ENCODE assay signal across 2 cellular contexts in the genomic region with DNA sequence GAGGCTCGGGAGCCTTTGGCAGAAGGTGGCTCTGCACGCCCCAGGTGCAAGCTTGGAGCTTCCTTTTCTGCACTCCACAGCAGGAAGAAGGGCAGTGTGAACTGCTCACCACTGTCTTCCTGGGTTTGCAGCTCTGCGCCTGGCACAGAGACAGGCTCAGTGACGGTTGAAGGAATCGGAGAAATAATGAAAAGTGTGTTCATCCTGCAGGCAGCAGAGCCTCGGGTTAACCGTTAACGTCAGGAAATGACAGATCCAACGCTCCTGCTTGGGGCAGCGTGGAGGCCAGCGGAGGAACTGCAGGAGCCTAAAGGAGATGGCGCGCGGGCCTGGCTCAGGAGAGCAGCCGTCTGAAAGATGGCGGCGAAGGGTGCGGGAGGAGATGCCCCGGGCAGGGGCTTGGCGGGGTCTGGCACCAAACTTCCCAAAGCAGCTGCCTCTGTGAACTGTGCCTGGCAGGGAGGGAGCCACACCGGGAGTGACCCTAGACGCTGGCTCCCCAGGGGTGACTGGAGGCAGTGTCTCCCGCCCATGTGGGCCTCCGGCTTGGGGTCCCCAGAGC.
TF ChIP-seq lines count a peak whose summit lies in the region.

No MANE protein-coding gene starts in this region.

TF ChIP-seq in HCT116, 20 proteins besides CTCF, POLR2A, EP300 and RAD21:
- TF ChIP-seq FOSL1 (IDR thresholded peaks at IDR 0.05; ENCODE audit: low read depth) = no peak
- TF ChIP-seq YY1 (IDR thresholded peaks at IDR 0.05; ENCODE audit: extremely low read depth, insufficient replicate concordance, low read depth, low read length) = no peak
- TF ChIP-seq POLR2AphosphoS5 (IDR thresholded peaks at IDR 0.05; ENCODE audit: low read depth, low read length) = no peak
- no peak for TF ChIP-seq EGR1 (IDR thresholded peaks at IDR 0.05; ENCODE audit: low read depth)
- no peak for TF ChIP-seq ELF1 (IDR thresholded peaks at IDR 0.05; ENCODE audit: borderline replicate concordance, low read depth)
- TF ChIP-seq TCF7L2 (IDR thresholded peaks at IDR 0.05; ENCODE audit: borderline replicate concordance, extremely low read depth, insufficient read depth, insufficient read length) = no peak

TF ChIP-seq in K562, 482 proteins besides CTCF, POLR2A, EP300 and RAD21:
- TF ChIP-seq E2F3 (CRISPR knock-in tag; IDR thresholded peaks at IDR 0.05) = 0 out of 2 replicates have a peak, but pooled peaks have one; percentile 8
- TF ChIP-seq ADNP (tag; IDR thresholded peaks at IDR 0.05) = no peak
- no peak for TF ChIP-seq HDGF (IDR thresholded peaks at IDR 0.05)
- no peak for TF ChIP-seq ZFX (CRISPR knock-in tag; IDR thresholded peaks at IDR 0.05)
- no peak for TF ChIP-seq ZNF764 (CRISPR knock-in tag; IDR thresholded peaks at IDR 0.05; ENCODE audit: low read depth)
- TF ChIP-seq, protein P1, sequence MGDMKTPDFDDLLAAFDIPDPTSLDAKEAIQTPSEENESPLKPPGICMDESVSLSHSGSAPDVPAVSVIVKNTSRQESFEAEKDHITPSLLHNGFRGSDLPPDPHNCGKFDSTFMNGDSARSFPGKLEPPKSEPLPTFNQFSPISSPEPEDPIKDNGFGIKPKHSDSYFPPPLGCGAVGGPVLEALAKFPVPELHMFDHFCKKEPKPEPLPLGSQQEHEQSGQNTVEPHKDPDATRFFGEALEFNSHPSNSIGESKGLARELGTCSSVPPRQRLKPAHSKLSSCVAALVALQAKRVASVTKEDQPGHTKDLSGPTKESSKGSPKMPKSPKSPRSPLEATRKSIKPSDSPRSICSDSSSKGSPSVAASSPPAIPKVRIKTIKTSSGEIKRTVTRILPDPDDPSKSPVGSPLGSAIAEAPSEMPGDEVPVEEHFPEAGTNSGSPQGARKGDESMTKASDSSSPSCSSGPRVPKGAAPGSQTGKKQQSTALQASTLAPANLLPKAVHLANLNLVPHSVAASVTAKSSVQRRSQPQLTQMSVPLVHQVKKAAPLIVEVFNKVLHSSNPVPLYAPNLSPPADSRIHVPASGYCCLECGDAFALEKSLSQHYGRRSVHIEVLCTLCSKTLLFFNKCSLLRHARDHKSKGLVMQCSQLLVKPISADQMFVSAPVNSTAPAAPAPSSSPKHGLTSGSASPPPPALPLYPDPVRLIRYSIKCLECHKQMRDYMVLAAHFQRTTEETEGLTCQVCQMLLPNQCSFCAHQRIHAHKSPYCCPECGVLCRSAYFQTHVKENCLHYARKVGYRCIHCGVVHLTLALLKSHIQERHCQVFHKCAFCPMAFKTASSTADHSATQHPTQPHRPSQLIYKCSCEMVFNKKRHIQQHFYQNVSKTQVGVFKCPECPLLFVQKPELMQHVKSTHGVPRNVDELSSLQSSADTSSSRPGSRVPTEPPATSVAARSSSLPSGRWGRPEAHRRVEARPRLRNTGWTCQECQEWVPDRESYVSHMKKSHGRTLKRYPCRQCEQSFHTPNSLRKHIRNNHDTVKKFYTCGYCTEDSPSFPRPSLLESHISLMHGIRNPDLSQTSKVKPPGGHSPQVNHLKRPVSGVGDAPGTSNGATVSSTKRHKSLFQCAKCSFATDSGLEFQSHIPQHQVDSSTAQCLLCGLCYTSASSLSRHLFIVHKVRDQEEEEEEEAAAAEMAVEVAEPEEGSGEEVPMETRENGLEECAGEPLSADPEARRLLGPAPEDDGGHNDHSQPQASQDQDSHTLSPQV (IDR thresholded peaks at IDR 0.05) = no peak
- TF ChIP-seq BRD4 (IDR thresholded peaks at IDR 0.05) = no peak
- TF ChIP-seq, protein P2, sequence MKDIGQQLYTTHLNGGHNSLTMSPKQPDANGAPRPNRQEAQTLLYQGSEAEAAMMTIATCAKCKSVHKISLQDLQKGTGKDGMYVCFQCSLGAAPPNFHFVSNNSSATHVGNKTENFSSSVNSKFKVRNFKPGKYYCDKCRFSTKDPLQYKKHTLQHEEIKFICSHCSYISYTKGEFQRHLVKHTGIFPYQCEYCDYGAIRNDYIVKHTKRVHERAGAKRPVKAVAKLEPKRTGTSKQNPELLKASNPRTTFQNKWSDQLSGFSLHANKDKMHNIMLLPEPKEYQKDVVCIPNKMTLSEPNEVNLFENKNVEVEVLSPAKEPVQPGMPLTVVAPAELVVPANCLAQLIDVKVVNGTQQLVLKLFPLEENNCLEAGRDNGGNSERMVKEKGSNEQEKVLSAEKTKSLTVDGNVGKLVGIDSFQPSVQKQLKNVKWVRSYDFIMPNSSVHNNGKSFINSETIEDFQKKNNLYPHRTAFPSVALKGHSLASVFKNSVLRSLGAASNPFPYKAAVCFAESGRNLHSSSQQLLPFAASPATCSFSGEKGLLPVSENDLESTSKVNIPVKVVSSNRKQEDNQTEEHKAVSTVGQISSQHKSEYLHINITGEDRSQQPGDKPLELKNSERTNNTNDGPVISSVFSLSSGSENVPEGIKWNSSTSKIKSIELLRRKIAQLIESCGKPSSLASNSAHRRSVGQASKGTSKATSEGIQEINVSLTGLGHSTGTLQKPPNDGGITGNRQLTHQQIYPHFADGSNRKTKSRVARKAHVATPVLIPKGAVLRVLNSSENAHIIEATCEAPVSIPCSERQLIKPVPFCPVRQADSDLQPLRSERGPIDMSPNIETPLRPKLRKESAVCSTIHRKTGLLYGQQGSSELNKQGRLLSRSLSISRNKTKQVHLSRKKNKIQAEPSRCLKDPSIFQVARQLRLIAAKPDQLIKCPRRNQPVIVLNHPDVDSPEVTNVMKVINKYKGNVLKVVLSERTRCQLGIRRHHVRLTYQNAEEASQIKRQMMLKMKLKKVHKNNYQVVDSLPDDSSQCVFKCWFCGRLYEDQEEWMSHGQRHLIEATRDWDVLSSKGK (CRISPR knock-in tag; IDR thresholded peaks at IDR 0.05) = no peak
- TF ChIP-seq, protein P3, sequence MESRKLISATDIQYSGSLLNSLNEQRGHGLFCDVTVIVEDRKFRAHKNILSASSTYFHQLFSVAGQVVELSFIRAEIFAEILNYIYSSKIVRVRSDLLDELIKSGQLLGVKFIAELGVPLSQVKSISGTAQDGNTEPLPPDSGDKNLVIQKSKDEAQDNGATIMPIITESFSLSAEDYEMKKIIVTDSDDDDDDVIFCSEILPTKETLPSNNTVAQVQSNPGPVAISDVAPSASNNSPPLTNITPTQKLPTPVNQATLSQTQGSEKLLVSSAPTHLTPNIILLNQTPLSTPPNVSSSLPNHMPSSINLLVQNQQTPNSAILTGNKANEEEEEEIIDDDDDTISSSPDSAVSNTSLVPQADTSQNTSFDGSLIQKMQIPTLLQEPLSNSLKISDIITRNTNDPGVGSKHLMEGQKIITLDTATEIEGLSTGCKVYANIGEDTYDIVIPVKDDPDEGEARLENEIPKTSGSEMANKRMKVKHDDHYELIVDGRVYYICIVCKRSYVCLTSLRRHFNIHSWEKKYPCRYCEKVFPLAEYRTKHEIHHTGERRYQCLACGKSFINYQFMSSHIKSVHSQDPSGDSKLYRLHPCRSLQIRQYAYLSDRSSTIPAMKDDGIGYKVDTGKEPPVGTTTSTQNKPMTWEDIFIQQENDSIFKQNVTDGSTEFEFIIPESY (CRISPR knock-in tag; IDR thresholded peaks at IDR 0.05) = 0 out of 2 replicates have a peak, but pooled peaks have one; percentile 29
- TF ChIP-seq, protein P4, sequence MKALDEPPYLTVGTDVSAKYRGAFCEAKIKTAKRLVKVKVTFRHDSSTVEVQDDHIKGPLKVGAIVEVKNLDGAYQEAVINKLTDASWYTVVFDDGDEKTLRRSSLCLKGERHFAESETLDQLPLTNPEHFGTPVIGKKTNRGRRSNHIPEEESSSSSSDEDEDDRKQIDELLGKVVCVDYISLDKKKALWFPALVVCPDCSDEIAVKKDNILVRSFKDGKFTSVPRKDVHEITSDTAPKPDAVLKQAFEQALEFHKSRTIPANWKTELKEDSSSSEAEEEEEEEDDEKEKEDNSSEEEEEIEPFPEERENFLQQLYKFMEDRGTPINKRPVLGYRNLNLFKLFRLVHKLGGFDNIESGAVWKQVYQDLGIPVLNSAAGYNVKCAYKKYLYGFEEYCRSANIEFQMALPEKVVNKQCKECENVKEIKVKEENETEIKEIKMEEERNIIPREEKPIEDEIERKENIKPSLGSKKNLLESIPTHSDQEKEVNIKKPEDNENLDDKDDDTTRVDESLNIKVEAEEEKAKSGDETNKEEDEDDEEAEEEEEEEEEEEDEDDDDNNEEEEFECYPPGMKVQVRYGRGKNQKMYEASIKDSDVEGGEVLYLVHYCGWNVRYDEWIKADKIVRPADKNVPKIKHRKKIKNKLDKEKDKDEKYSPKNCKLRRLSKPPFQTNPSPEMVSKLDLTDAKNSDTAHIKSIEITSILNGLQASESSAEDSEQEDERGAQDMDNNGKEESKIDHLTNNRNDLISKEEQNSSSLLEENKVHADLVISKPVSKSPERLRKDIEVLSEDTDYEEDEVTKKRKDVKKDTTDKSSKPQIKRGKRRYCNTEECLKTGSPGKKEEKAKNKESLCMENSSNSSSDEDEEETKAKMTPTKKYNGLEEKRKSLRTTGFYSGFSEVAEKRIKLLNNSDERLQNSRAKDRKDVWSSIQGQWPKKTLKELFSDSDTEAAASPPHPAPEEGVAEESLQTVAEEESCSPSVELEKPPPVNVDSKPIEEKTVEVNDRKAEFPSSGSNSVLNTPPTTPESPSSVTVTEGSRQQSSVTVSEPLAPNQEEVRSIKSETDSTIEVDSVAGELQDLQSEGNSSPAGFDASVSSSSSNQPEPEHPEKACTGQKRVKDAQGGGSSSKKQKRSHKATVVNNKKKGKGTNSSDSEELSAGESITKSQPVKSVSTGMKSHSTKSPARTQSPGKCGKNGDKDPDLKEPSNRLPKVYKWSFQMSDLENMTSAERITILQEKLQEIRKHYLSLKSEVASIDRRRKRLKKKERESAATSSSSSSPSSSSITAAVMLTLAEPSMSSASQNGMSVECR (CRISPR knock-in tag; IDR thresholded peaks at IDR 0.05) = no peak
- TF ChIP-seq NRF1 (conservative IDR thresholded peaks at IDR 0.05 in 1 of 2, IDR thresholded peaks at IDR 0.05 in 1 of 2) = peak in 1 of 2 experiments; percentile 24; a peak in 1 of 4 replicates
- TF ChIP-seq, protein P5, sequence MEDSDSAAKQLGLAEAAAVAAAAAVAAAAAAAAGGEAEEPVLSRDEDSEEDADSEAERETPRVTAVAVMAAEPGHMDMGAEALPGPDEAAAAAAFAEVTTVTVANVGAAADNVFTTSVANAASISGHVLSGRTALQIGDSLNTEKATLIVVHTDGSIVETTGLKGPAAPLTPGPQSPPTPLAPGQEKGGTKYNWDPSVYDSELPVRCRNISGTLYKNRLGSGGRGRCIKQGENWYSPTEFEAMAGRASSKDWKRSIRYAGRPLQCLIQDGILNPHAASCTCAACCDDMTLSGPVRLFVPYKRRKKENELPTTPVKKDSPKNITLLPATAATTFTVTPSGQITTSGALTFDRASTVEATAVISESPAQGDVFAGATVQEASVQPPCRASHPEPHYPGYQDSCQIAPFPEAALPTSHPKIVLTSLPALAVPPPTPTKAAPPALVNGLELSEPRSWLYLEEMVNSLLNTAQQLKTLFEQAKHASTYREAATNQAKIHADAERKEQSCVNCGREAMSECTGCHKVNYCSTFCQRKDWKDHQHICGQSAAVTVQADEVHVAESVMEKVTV (CRISPR knock-in tag; IDR thresholded peaks at IDR 0.05) = no peak
- peak in 1 of 3 experiments; percentile 63 for TF ChIP-seq YY1 (IDR thresholded peaks at IDR 0.05; ENCODE audit: borderline replicate concordance in 1 of 3, control insufficient read depth in 1 of 3, extremely low read depth in 1 of 3, insufficient read depth in 3 of 3, insufficient read length in 1 of 3, insufficient replicate concordance in 2 of 3, low read depth in 1 of 3, low read length in 2 of 3)
- TF ChIP-seq, protein P6, sequence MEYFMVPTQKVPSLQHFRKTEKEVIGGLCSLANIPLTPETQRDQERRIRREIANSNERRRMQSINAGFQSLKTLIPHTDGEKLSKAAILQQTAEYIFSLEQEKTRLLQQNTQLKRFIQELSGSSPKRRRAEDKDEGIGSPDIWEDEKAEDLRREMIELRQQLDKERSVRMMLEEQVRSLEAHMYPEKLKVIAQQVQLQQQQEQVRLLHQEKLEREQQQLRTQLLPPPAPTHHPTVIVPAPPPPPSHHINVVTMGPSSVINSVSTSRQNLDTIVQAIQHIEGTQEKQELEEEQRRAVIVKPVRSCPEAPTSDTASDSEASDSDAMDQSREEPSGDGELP (CRISPR knock-in tag; IDR thresholded peaks at IDR 0.05; ENCODE audit: borderline replicate concordance) = 0 out of 2 replicates have a peak, but pooled peaks have one; percentile 3
- no peak for TF ChIP-seq BRCA1 (IDR thresholded peaks at IDR 0.05)
- no peak for TF ChIP-seq BRCA1 (CRISPR knock-in tag; IDR thresholded peaks at IDR 0.05)
- TF ChIP-seq POLR2G (IDR thresholded peaks at IDR 0.05; ENCODE audit: low read depth, low read length) = peak; percentile 45; the same call in 1 of the 2 replicates
